Comparison of ENCODE assay signal across 10 cellular contexts in genomic region chr4:7195138-7195510, GRCh38. TPM values are rescaled to one million over a fixed set of nuclear protein-coding genes. Genes with fewer than 3 reads are reported as not detected.
"Had no signal": no experiment of that assay in that cellular context is flagged by ENCODE, and none has a peak within 500 bp of the region (broad histone marks: within the 10 kb centered on the region; RNA-seq: fewer than 3 reads in every experiment).

No MANE protein-coding gene starts in this region.

- H3K27me3 ChIP-seq: right atrium auricular region had no signal

- ATAC-seq: activated CD8-positive, alpha-beta T cell treated with anti-CD3 and anti-CD28 coated beads, Interleukin-2, amount 10 ng/mL, durations not matched to agents 7 days and 5 days; stimulated activated effector memory CD8-positive, alpha-beta T cell treated with anti-CD3 and anti-CD28 coated beads, Interleukin-12 subunit alpha, Interleukin-12 subunit beta, amount 100 ng/mL, for 72 hours; T-cell had no signal

- H3K36me3 ChIP-seq: esophagus muscularis mucosa, neutrophil, right atrium auricular region, SJSA1 had no signal

- H3K27ac Mint-ChIP-seq: activated CD8-positive, alpha-beta T cell treated with anti-CD3 and anti-CD28 coated beads, Interleukin-2, amount 10 ng/mL, durations not matched to agents 7 days and 5 days; activated naive CD4-positive, alpha-beta T cell treated with anti-CD3 and anti-CD28 coated beads, Interleukin-2, amount 50 U/mL, for 24 hours; stimulated activated effector memory CD8-positive, alpha-beta T cell treated with anti-CD3 and anti-CD28 coated beads, Interleukin-12 subunit alpha, Interleukin-12 subunit beta, amount 100 ng/mL, for 72 hours; T-cell had no signal

- DNase-seq: small intestine, T1000 had no signal

- H3K4me3 Mint-ChIP-seq: activated CD8-positive, alpha-beta T cell treated with anti-CD3 and anti-CD28 coated beads, Interleukin-2, amount 10 ng/mL, durations not matched to agents 7 days and 5 days; activated naive CD4-positive, alpha-beta T cell treated with anti-CD3 and anti-CD28 coated beads, Interleukin-2, amount 50 U/mL, for 24 hours; stimulated activated effector memory CD8-positive, alpha-beta T cell treated with anti-CD3 and anti-CD28 coated beads, Interleukin-12 subunit alpha, Interleukin-12 subunit beta, amount 100 ng/mL, for 72 hours; T-cell had no signal

- H3K9me3 Mint-ChIP-seq: activated naive CD4-positive, alpha-beta T cell treated with anti-CD3 and anti-CD28 coated beads, Interleukin-2, amount 50 U/mL, for 24 hours; stimulated activated effector memory CD8-positive, alpha-beta T cell treated with anti-CD3 and anti-CD28 coated beads, Interleukin-12 subunit alpha, Interleukin-12 subunit beta, amount 100 ng/mL, for 72 hours; T-cell had no signal

- H3K27ac ChIP-seq: neutrophil, right atrium auricular region, SJSA1 had no signal

- H3K36me3 Mint-ChIP-seq: activated naive CD4-positive, alpha-beta T cell treated with anti-CD3 and anti-CD28 coated beads, Interleukin-2, amount 50 U/mL, for 24 hours; stimulated activated effector memory CD8-positive, alpha-beta T cell treated with anti-CD3 and anti-CD28 coated beads, Interleukin-12 subunit alpha, Interleukin-12 subunit beta, amount 100 ng/mL, for 72 hours; T-cell had no signal

- H3K4me1 Mint-ChIP-seq: activated naive CD4-positive, alpha-beta T cell treated with anti-CD3 and anti-CD28 coated beads, Interleukin-2, amount 50 U/mL, for 24 hours; stimulated activated effector memory CD8-positive, alpha-beta T cell treated with anti-CD3 and anti-CD28 coated beads, Interleukin-12 subunit alpha, Interleukin-12 subunit beta, amount 100 ng/mL, for 72 hours had no signal

- H3K4me3 ChIP-seq: esophagus muscularis mucosa, right atrium auricular region, SJSA1 had no signal

- H3K9me3 ChIP-seq: esophagus muscularis mucosa, neutrophil, right atrium auricular region, SJSA1 had no signal

RNA-seq across cellular contexts. Expression of gene SORCS2, which starts 2.8 kb away (rescaled TPM):
- total RNA-seq: activated CD8-positive, alpha-beta T cell treated with anti-CD3 and anti-CD28 coated beads, Interleukin-2, amount 10 ng/mL, durations not matched to agents 7 days and 5 days had no signal
